Comparison of ENCODE assay signal across 1 cellular context in the genomic region with DNA sequence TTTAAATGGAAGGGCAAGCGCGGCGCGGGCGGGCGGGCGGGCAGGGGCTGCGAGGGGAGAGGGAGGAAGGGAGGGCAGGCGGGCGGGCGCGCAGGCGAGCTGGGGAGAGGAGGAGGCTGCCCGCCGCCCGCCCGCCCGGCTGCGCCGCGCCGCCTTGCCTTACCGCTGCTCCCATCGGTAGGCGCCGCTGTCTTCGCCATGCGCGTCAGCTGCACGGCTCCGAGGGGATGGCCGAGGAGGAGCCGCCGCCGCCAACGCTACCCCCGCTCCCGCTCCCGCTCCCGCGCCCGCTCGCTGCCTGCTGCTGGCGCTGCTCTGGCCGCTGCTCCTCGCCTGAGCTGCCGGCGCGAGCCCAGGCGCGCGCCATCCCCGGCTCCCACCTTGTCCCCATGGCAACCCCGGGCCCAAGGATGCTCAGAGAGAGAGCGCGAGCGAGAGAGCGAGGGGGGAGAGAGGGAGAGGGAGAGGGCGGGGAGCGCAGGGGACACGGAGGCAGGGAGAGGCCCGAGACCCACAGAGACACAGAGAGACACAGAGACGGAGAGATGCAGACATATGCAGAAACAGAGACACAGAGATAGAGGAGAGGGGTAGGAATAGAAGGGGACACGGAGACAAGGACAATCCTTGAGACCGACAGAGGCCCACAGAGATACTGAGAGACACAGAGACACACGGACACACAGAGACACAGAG.
TF ChIP-seq lines count a peak whose summit lies in the region.

No MANE protein-coding gene starts in this region.

TF ChIP-seq in HepG2, 621 proteins besides CTCF, POLR2A, EP300 and RAD21 (continued from another document):
- TF ChIP-seq, protein P1, sequence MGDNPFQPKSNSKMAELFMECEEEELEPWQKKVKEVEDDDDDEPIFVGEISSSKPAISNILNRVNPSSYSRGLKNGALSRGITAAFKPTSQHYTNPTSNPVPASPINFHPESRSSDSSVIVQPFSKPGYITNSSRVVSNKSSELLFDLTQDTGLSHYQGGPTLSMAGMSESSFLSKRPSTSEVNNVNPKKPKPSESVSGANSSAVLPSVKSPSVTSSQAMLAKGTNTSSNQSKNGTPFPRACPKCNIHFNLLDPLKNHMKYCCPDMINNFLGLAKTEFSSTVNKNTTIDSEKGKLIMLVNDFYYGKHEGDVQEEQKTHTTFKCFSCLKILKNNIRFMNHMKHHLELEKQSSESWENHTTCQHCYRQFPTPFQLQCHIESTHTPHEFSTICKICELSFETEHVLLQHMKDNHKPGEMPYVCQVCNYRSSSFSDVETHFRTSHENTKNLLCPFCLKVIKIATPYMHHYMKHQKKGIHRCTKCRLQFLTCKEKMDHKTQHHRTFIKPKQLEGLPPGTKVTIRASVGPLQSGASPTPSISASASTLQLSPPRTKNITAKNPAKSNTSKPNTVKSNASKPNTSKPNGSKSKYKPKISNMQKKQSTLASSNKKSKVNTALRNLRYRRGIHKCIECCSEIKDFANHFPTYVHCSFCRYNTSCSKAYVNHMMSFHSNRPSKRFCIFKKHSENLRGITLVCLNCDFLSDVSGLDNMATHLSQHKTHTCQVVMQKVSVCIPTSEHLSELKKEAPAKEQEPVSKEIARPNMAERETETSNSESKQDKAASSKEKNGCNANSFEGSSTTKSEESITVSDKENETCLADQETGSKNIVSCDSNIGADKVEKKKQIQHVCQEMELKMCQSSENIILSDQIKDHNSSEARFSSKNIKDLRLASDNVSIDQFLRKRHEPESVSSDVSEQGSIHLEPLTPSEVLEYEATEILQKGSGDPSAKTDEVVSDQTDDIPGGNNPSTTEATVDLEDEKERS (CRISPR knock-in tag; IDR thresholded peaks at IDR 0.05), result no peak
- TF ChIP-seq SYNCRIP (IDR thresholded peaks at IDR 0.05; ENCODE audit: insufficient read depth, low read depth, low read length) (no peak), THAP11 (CRISPR knock-in tag; IDR thresholded peaks at IDR 0.05) (peak; percentile 16; the same call in 1 of the 2 replicates), UBTF (CRISPR knock-in tag; IDR thresholded peaks at IDR 0.05) (peak; percentile 76; the same call in 1 of the 2 replicates), ZNF142 (CRISPR knock-in tag; IDR thresholded peaks at IDR 0.05) (peak; percentile 99), KLF6 (CRISPR knock-in tag; IDR thresholded peaks at IDR 0.05) (no peak), HNRNPK (IDR thresholded peaks at IDR 0.05; ENCODE audit: low read depth, low read length, poor library complexity, severe bottlenecking) (peak; percentile 84), ZNF616 (CRISPR knock-in tag; IDR thresholded peaks at IDR 0.05; ENCODE audit: low read depth) (no peak), ZNF556 (CRISPR knock-in tag; IDR thresholded peaks at IDR 0.05; ENCODE audit: borderline replicate concordance) (no peak)
- TF ChIP-seq, protein P2, sequence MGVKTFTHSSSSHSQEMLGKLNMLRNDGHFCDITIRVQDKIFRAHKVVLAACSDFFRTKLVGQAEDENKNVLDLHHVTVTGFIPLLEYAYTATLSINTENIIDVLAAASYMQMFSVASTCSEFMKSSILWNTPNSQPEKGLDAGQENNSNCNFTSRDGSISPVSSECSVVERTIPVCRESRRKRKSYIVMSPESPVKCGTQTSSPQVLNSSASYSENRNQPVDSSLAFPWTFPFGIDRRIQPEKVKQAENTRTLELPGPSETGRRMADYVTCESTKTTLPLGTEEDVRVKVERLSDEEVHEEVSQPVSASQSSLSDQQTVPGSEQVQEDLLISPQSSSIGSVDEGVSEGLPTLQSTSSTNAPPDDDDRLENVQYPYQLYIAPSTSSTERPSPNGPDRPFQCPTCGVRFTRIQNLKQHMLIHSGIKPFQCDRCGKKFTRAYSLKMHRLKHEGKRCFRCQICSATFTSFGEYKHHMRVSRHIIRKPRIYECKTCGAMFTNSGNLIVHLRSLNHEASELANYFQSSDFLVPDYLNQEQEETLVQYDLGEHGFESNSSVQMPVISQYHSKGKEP (CRISPR knock-in tag; IDR thresholded peaks at IDR 0.05), result no peak
TF ChIP-seq in HepG2: peak in this region for 15.
